ENCODE assay signal across 17 cellular contexts in genomic region chr16:8919934-8920465, GRCh38. TPM values are rescaled to one million over a fixed set of nuclear protein-coding genes. Genes with fewer than 3 reads are reported as not detected.
DNase-seq lines count a peak whose midpoint lies in the region; ATAC-seq and TF ChIP-seq lines count a peak whose summit lies in the region.
"Had no signal": no experiment of that assay in that cellular context is flagged by ENCODE, and none has a peak within 500 bp of the region (broad histone marks: within the 10 kb centered on the region; RNA-seq: fewer than 3 reads in every experiment).

No MANE protein-coding gene starts in this region.

- H3K9me3 Mint-ChIP-seq in natural killer cell = no peaks in the 10 kb centered on the region
- H3K9me3 Mint-ChIP-seq in natural killer cell treated with Interleukin-12 subunit alpha and Interleukin-12 subunit beta and Interleukin-15 and Interleukin-18, amount 100 ng/mL, for 72 hours = no peaks in the 10 kb centered on the region
- no peaks in the 10 kb centered on the region for H3K9me3 Mint-ChIP-seq in activated naive CD8-positive, alpha-beta T cell treated with anti-CD3 and anti-CD28 coated beads for 36 hours
- no peaks in the 10 kb centered on the region for H3K9me3 Mint-ChIP-seq in stimulated activated naive CD8-positive, alpha-beta T cell treated with anti-CD3 and anti-CD28 coated beads, Interleukin-15, amount 100 ng/mL, for 72 hours
- H3K9me3 Mint-ChIP-seq: memory B cell had no signal

- H3K4me3 Mint-ChIP-seq in natural killer cell = no peak overlapping the region
- no peak overlapping the region for H3K4me3 Mint-ChIP-seq in natural killer cell treated with Interleukin-12 subunit alpha and Interleukin-12 subunit beta and Interleukin-15 and Interleukin-18, amount 100 ng/mL, for 72 hours
- no peak overlapping the region for H3K4me3 Mint-ChIP-seq in activated naive CD8-positive, alpha-beta T cell treated with anti-CD3 and anti-CD28 coated beads for 36 hours
- H3K4me3 Mint-ChIP-seq in stimulated activated naive CD8-positive, alpha-beta T cell treated with anti-CD3 and anti-CD28 coated beads, Interleukin-15, amount 100 ng/mL, for 72 hours = peak overlapping the region in 1 of 2 donors; percentile 3
- H3K4me3 Mint-ChIP-seq: B cell, memory B cell had no signal

- TF ChIP-seq CTCF in natural killer cell (IDR thresholded peaks at IDR 0.05) (no peak), GM10248 (IDR thresholded peaks at IDR 0.05; ENCODE audit: control extremely low read depth, extremely low read depth, low read depth, missing control alignments) (no peak)

- CTCF ChIA-PET in GM10248 (lab: Yijun Ruan, JAX) = interaction anchor here (1.0 to 2.5 kb wide), 5 partner anchors 9 to 89 kb away, joined by 3 to 8 read pairs (median 6); no protein-coding TSS in a partner anchor

- DNase-seq in natural killer cell (no peak), NCI-H146 (lab: John Stamatoyannopoulos, UW) (peak; percentile 83), D341Med (ENCODE audit: low spot score) (no peak), GM10248 (ENCODE audit: extremely low spot score) (no peak)
- no peak for DNase-seq in natural killer cell treated with Interleukin-12 subunit alpha and Interleukin-12 subunit beta and Interleukin-15 and Interleukin-18, amount 100 ng/mL, for 72 hours (ENCODE audit: low spot score)
- DNase-seq in activated naive CD8-positive, alpha-beta T cell treated with anti-CD3 and anti-CD28 coated beads for 36 hours = no peak
- DNase-seq in stimulated activated naive CD8-positive, alpha-beta T cell treated with anti-CD3 and anti-CD28 coated beads, Interleukin-15, amount 100 ng/mL, for 72 hours = no peak
- DNase-seq: activated effector memory CD4-positive, alpha-beta T cell treated with anti-CD3 and anti-CD28 coated beads, Interleukin-2, amount 50 U/mL, for 16 hours; DMS153; foreskin fibroblast; NCI-H1105; NCI-H345; spleen had no signal

- POLR2A ChIA-PET in GM10248 (lab: Yijun Ruan, JAX) = no interaction called here

- peak overlapping the region; percentile 36 to 47 for H3K27ac Mint-ChIP-seq in natural killer cell
- peak overlapping the region in 1 of 2 donors; percentile 43 for H3K27ac Mint-ChIP-seq in natural killer cell treated with Interleukin-12 subunit alpha and Interleukin-12 subunit beta and Interleukin-15 and Interleukin-18, amount 100 ng/mL, for 72 hours
- peak overlapping the region; percentile 56 for H3K27ac Mint-ChIP-seq in activated naive CD8-positive, alpha-beta T cell treated with anti-CD3 and anti-CD28 coated beads for 36 hours
- H3K27ac Mint-ChIP-seq in stimulated activated naive CD8-positive, alpha-beta T cell treated with anti-CD3 and anti-CD28 coated beads, Interleukin-15, amount 100 ng/mL, for 72 hours = peak overlapping the region; percentile 41 to 80
- H3K27ac Mint-ChIP-seq: B cell, memory B cell had no signal

- intact Hi-C loops in natural killer cell (cut with micrococcal nuclease) = loop anchor here (10.0 kb wide), 1 partner anchor 45 kb away; the partner anchor contains the start of gene USP7

- H3K36me3 Mint-ChIP-seq in natural killer cell = peaks cover 6% of the 10 kb centered on the region
- peaks cover 13% of the 10 kb centered on the region for H3K36me3 Mint-ChIP-seq in natural killer cell treated with Interleukin-12 subunit alpha and Interleukin-12 subunit beta and Interleukin-15 and Interleukin-18, amount 100 ng/mL, for 72 hours
- H3K36me3 Mint-ChIP-seq in activated naive CD8-positive, alpha-beta T cell treated with anti-CD3 and anti-CD28 coated beads for 36 hours = peaks cover 39% of the 10 kb centered on the region

- no peak for ATAC-seq in natural killer cell
- no peak for ATAC-seq in natural killer cell treated with Interleukin-12 subunit alpha and Interleukin-12 subunit beta and Interleukin-15 and Interleukin-18, amount 100 ng/mL, for 72 hours
- ATAC-seq in stimulated activated naive CD8-positive, alpha-beta T cell treated with anti-CD3 and anti-CD28 coated beads, Interleukin-15, amount 100 ng/mL, for 72 hours = no peak

- H3K4me1 Mint-ChIP-seq in natural killer cell = peaks cover 30 to 51% of the 10 kb centered on the region in 2 donors
- H3K4me1 Mint-ChIP-seq in natural killer cell treated with Interleukin-12 subunit alpha and Interleukin-12 subunit beta and Interleukin-15 and Interleukin-18, amount 100 ng/mL, for 72 hours (ENCODE audit: low read depth in 2 of 2) = peaks cover 32 to 37% of the 10 kb centered on the region in 2 donors
- H3K4me1 Mint-ChIP-seq in activated naive CD8-positive, alpha-beta T cell treated with anti-CD3 and anti-CD28 coated beads for 36 hours = peaks cover 39% of the 10 kb centered on the region
- H3K4me1 Mint-ChIP-seq in stimulated activated naive CD8-positive, alpha-beta T cell treated with anti-CD3 and anti-CD28 coated beads, Interleukin-15, amount 100 ng/mL, for 72 hours = peaks cover 51% of the 10 kb centered on the region

- H3K27me3 Mint-ChIP-seq in natural killer cell (ENCODE audit: low read depth in 2 of 2) = no peaks in the 10 kb centered on the region
- H3K27me3 Mint-ChIP-seq in natural killer cell treated with Interleukin-12 subunit alpha and Interleukin-12 subunit beta and Interleukin-15 and Interleukin-18, amount 100 ng/mL, for 72 hours = no peaks in the 10 kb centered on the region
- no peaks in the 10 kb centered on the region for H3K27me3 Mint-ChIP-seq in activated naive CD8-positive, alpha-beta T cell treated with anti-CD3 and anti-CD28 coated beads for 36 hours
- no peaks in the 10 kb centered on the region for H3K27me3 Mint-ChIP-seq in stimulated activated naive CD8-positive, alpha-beta T cell treated with anti-CD3 and anti-CD28 coated beads, Interleukin-15, amount 100 ng/mL, for 72 hours
- H3K27me3 Mint-ChIP-seq: B cell, memory B cell had no signal

RNA-seq across cellular contexts. Expression of gene LITAFD, which starts 37.8 kb away (rescaled TPM):
- total RNA-seq in natural killer cell = 1 to 10 TPM in 1 of 3 donors, under 1 TPM in 2; 0.21 to 1.1 (median 0.29) TPM
- not detected for total RNA-seq in natural killer cell treated with Interleukin-12 subunit alpha and Interleukin-12 subunit beta and Interleukin-15 and Interleukin-18, amount 100 ng/mL, for 72 hours
- total RNA-seq in activated naive CD8-positive, alpha-beta T cell treated with anti-CD3 and anti-CD28 coated beads for 36 hours = not detected
- total RNA-seq: B cell, HT1080, pulmonary artery endothelial cell, spleen had no signal

RNA-seq across cellular contexts. Expression of gene USP7, which starts 43.7 kb away (rescaled TPM):
- total RNA-seq in natural killer cell = 100 to 1,000 TPM; 213 to 268 (median 236) TPM
- total RNA-seq in natural killer cell treated with Interleukin-12 subunit alpha and Interleukin-12 subunit beta and Interleukin-15 and Interleukin-18, amount 100 ng/mL, for 72 hours = 100 to 1,000 TPM; 161 to 180 TPM
- total RNA-seq in activated naive CD8-positive, alpha-beta T cell treated with anti-CD3 and anti-CD28 coated beads for 36 hours = 100 to 1,000 TPM; 167 to 175 TPM

RNA-seq across cellular contexts. Expression of gene CARHSP1, which starts 51.2 kb away (rescaled TPM):
- total RNA-seq in natural killer cell = 10 to 100 TPM; 59.0 to 70.0 (median 60.1) TPM
- 10 to 100 TPM; 66.5 to 70.7 TPM for total RNA-seq in natural killer cell treated with Interleukin-12 subunit alpha and Interleukin-12 subunit beta and Interleukin-15 and Interleukin-18, amount 100 ng/mL, for 72 hours
- total RNA-seq in activated naive CD8-positive, alpha-beta T cell treated with anti-CD3 and anti-CD28 coated beads for 36 hours = 10 to 100 TPM; 65.2 to 66.4 TPM
